1 cellular context compared by ENCODE assay signal in the genomic region with DNA sequence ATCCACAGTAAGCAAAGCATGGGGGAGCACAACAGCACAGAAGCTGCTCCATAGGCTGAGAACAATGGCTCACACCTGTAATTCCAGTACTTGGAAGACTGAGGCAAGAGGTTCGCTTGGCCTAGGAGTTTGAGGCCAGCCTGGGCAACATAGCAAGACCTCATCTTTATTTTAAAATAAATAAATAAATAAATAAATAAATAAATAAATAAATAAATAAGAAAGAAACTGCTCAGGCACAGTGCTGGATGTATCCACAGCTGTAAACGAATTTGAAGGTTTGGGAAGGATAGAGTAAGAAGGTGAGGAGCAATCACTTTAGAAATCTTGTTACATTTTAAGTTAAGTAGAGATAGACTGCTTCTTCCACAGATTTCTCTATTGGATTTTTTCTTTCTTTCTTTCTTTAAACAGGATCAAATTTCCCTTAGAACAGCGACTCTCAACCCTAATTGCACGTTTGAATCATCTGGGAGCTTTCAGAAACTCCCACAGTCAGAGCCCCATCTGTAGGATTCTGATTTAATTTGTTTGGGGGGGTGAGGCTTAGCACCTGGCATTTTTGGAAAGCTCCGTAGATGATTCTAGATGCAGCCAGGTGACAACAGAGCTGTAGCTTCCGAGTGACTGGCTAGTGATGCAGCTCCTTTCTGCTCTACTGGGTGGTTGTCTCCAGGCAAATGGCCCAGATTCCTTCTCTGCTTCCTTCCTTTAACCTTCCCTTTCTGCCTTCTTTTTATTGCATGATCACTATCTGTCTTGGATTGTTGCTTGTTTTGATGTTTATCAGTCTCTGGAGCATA.
TF ChIP-seq lines count a peak whose summit lies in the region.

No MANE protein-coding gene starts in this region.

TF ChIP-seq in IMR-90, 13 proteins besides CTCF, POLR2A, EP300 and RAD21 (continued from another document):
- TF ChIP-seq, protein P1, sequence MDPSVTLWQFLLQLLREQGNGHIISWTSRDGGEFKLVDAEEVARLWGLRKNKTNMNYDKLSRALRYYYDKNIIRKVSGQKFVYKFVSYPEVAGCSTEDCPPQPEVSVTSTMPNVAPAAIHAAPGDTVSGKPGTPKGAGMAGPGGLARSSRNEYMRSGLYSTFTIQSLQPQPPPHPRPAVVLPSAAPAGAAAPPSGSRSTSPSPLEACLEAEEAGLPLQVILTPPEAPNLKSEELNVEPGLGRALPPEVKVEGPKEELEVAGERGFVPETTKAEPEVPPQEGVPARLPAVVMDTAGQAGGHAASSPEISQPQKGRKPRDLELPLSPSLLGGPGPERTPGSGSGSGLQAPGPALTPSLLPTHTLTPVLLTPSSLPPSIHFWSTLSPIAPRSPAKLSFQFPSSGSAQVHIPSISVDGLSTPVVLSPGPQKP (IDR thresholded peaks at IDR 0.05; ENCODE audit: borderline replicate concordance, low read depth, low read length), result no peak
